Comparison of ENCODE assay signal across 1 cellular context in the genomic region with DNA sequence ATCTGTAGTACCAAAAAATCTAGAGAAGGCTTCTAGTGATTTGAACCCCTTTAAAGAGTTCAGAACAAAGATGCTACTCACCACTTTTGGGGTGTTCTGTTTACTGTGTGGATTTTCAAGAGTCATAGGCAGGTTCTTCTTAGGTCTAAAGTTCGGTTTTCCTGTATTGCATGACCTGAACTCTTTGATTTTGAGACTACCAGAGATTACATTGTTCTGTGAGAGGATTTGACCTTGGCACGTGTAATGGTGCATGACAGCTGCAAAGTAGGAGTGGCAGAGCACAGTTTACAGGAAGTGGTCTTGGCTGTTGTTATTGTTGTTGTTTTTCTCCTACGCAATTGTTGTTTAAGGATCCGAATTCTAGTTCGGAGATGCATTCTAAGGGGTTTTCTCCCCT.
TF ChIP-seq lines count a peak whose summit lies in the region.

No MANE protein-coding gene starts in this region.

TF ChIP-seq in GM12878, 131 proteins besides CTCF, POLR2A, EP300 and RAD21 (continued from another document):
- TF ChIP-seq ZNF592 (IDR thresholded peaks at IDR 0.05), result no peak
TF ChIP-seq in GM12878: peak in this region for 4.
